In the genomic region with DNA sequence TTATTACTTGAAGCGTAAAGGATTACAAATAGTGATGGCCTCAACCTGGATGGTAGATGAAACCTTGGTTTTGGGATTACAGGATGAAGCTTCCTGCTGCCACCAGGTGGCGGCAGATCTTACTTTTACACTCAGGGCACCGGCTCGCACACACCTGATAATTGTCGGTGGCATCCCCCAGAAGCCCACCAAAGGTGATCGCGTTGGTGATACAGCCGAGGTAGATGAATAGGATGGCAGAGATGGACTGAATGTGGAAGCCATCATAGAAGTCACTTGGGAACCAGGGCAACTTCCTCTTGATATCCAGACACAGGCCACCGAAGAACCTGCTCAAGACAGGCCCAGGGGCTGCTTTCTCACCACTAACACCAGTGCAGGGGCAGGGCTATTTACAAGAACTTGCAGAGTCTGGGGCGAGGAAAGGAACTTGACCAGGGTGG, we compare ENCODE assay signal across 8 cellular contexts. TPM values are rescaled to one million over a fixed set of nuclear protein-coding genes. Genes with fewer than 3 reads are reported as not detected.
A peak's percentile ranks its signal among the peaks of the same experiment; 100 is the strongest.
DNase-seq lines count a peak whose midpoint lies in the region; ATAC-seq and TF ChIP-seq lines count a peak whose summit lies in the region.

No MANE protein-coding gene starts in this region.

- CTCF ChIA-PET in IMR-90 (lab: Yijun Ruan, JAX): interaction anchor here (0.5 to 1.8 kb wide), 9 partner anchors 9 to 426 kb away, joined by 3 to 11 read pairs (median 3); no protein-coding TSS in a partner anchor

- DNase-seq in EH (ENCODE audit: low read depth) (peak; percentile 51), IMR-90 (peak; percentile 40), T-helper 17 cell (peak; percentile 27 to 48 (median 38)), astrocyte of the cerebellum (ENCODE audit: low read depth) (peak; percentile 16), immature natural killer cell (peak; percentile 43 to 49 (median 48)), islet precursor cell (no peak)
- DNase-seq in stimulated activated CD4-positive, alpha-beta T cell treated with anti-CD3 and anti-CD28 coated beads, Interleukin-2, amount 100 ng/mL, for 24 hours: peak; percentile 57 to 67

- no peak overlapping the region for H4K8ac ChIP-seq in IMR-90 (ENCODE audit: low read depth in 2 of 2, low read length in 2 of 2)

- H3K4me1 Mint-ChIP-seq in T-helper 17 cell: peaks cover 14% of the 10 kb centered on the region
- H3K4me1 Mint-ChIP-seq in immature natural killer cell: peaks cover 0 to 2% of the 10 kb centered on the region in 2 donors

- H3K4me3 Mint-ChIP-seq in T-helper 17 cell (no peak overlapping the region), immature natural killer cell (no peak overlapping the region)

- TF ChIP-seq POLR2A in IMR-90 (IDR thresholded peaks at IDR 0.05; ENCODE audit: low read depth, low read length): no peak

- no peak overlapping the region for H3K9ac ChIP-seq in IMR-90 (ENCODE audit: low read depth, low read length)

- no peak overlapping the region for H2AK5ac ChIP-seq in IMR-90 (ENCODE audit: low read depth, low read length)

- H3K27me3 ChIP-seq in IMR-90 (ENCODE audit: control insufficient read depth, insufficient read depth, low read length): peaks cover 34% of the 10 kb centered on the region

- TF ChIP-seq RAD21 in IMR-90 (IDR thresholded peaks at IDR 0.05; ENCODE audit: low read length): peak; percentile 64

- no peak overlapping the region for H2BK5ac ChIP-seq in IMR-90 (ENCODE audit: low read depth, low read length, poor library complexity, severe bottlenecking)

- intact Hi-C loops in IMR-90 (cut with micrococcal nuclease): loop anchor here (1.0 to 5.0 kb wide), 3 partner anchors 85 to 327 kb away; no protein-coding TSS in a partner anchor

- POLR2A ChIA-PET in IMR-90 (lab: Charles Lee; ENCODE audit: unreplicated experiment): no interaction called here

- no TSS peak for BruUV-seq in IMR-90 (replicated peaks; lab: Mats Ljungman, UMichigan)

- H4K20me1 ChIP-seq in IMR-90 (ENCODE audit: insufficient read depth, low read length): no peaks in the 10 kb centered on the region

- in situ Hi-C loops in IMR-90 (cut with MboI; ENCODE audit: low sequenced_read_pairs) (loop anchor here (5.0 kb wide), 1 partner anchor 87 kb away; no protein-coding TSS in a partner anchor), astrocyte of the cerebellum (cut with HindIII; ENCODE audit: low sequenced_read_pairs) (no loop called here)

- no peaks in the 10 kb centered on the region for H3K79me1 ChIP-seq in IMR-90 (ENCODE audit: low read depth in 1 of 2, low read length in 2 of 2)

- no peak overlapping the region for H3K4ac ChIP-seq in IMR-90 (ENCODE audit: low read depth, low read length)

- H3K9me3 ChIP-seq in IMR-90 (ENCODE audit: control insufficient read depth, insufficient read depth, low read length): no peaks in the 10 kb centered on the region
- H3K9me3 ChIP-seq in T-helper 17 cell (ENCODE audit: control insufficient read depth, low read length, poor library complexity, severe bottlenecking): no peaks in the 10 kb centered on the region

- H3K27ac ChIP-seq in IMR-90 (ENCODE audit: insufficient read depth, low read length): no peak overlapping the region

- no peaks in the 10 kb centered on the region for H3K27me3 Mint-ChIP-seq in T-helper 17 cell
- no peaks in the 10 kb centered on the region for H3K27me3 Mint-ChIP-seq in immature natural killer cell (ENCODE audit: low read depth in 3 of 3)

- H3K9me3 Mint-ChIP-seq in immature natural killer cell: no peaks in the 10 kb centered on the region

- H3K9me1 ChIP-seq in IMR-90 (ENCODE audit: insufficient read depth, low read length): no peaks in the 10 kb centered on the region

- ATAC-seq in IMR-90 (ENCODE audit: low read depth): peak; percentile 62; the same call in 1 of the 2 replicates
- ATAC-seq in T-helper 17 cell: peak; percentile 68
- no peak for ATAC-seq in GM18502 (IDR thresholded peaks at IDR 0.05; ENCODE audit: poor library complexity, unreplicated experiment)

- H3K56ac ChIP-seq in IMR-90 (ENCODE audit: extremely low read depth, insufficient read depth, low read length): no peak overlapping the region

- no peak overlapping the region for H3K4me3 ChIP-seq in IMR-90 (ENCODE audit: insufficient read depth, low read depth, low read length)
- no peak overlapping the region for H3K4me3 ChIP-seq in astrocyte of the cerebellum (ENCODE audit: low read depth, low read length)

- H3K27ac Mint-ChIP-seq in T-helper 17 cell (peak overlapping the region; percentile 37), immature natural killer cell (no peak overlapping the region)

- WGBS in IMR-90 (ENCODE audit: extremely low coverage in 2 of 2, insufficient read length in 1 of 2), 2 experiments: no CpG with 5 or more reads among the region's 10 CpGs

- H2AK9ac ChIP-seq in IMR-90 (replicated peaks; ENCODE audit: low read depth, low read length, poor library complexity): no peak overlapping the region

- no peaks in the 10 kb centered on the region for H3K4me1 ChIP-seq in IMR-90 (ENCODE audit: control insufficient read depth, insufficient read depth, low read length)

- TF ChIP-seq CTCF in IMR-90 (conservative IDR thresholded peaks at IDR 0.05; ENCODE audit: low read depth, low read length) (peak; percentile 70), astrocyte of the cerebellum (IDR thresholded peaks at IDR 0.05; ENCODE audit: low read depth, low read length, missing control alignments) (peak; percentile 79)

- no peak overlapping the region for H2BK15ac ChIP-seq in IMR-90 (ENCODE audit: low read depth, low read length)

- H3K14ac ChIP-seq in IMR-90 (replicated peaks; ENCODE audit: low read depth, low read length): no peak overlapping the region

- no peak overlapping the region for H2BK120ac ChIP-seq in IMR-90 (ENCODE audit: low read depth, low read length)

- H3K18ac ChIP-seq in IMR-90 (ENCODE audit: low read depth, low read length): no peak overlapping the region

- dilution Hi-C loops in IMR-90 (cut with HindIII; ENCODE audit: low sequenced_read_pairs, unreplicated experiment): no loop called here

- H4K5ac ChIP-seq in IMR-90 (ENCODE audit: low read depth, low read length): no peak overlapping the region

- H3K4me2 ChIP-seq in IMR-90 (ENCODE audit: low read depth, low read length): no peak overlapping the region

- no peak overlapping the region for H4K91ac ChIP-seq in IMR-90 (ENCODE audit: insufficient read depth, low read depth, low read length)

- H3K36me3 Mint-ChIP-seq in T-helper 17 cell (ENCODE audit: low read depth) (peaks cover 9% of the 10 kb centered on the region), immature natural killer cell (peaks cover 6 to 13% (median 7%) of the 10 kb centered on the region in 3 donors)

- H2BK20ac ChIP-seq in IMR-90 (ENCODE audit: low read depth, low read length): no peak overlapping the region

- no peak overlapping the region for H2AFZ ChIP-seq in IMR-90 (replicated peaks; ENCODE audit: low read length, poor library complexity)

- no peak overlapping the region for H3K23ac ChIP-seq in IMR-90 (ENCODE audit: low read depth, low read length)

- no peaks in the 10 kb centered on the region for H3K36me3 ChIP-seq in IMR-90 (ENCODE audit: control insufficient read depth, insufficient read depth, low read length)

TF ChIP-seq in IMR-90, 13 proteins besides CTCF, POLR2A, EP300 and RAD21:
- TF ChIP-seq NFE2L2 (IDR thresholded peaks at IDR 0.05; ENCODE audit: low read depth, low read length) (no peak), SMC3 (IDR thresholded peaks at IDR 0.05; ENCODE audit: low read depth, low read length) (peak; percentile 69)
TF ChIP-seq in IMR-90: peak in this region for 1.

RNA-seq across cellular contexts. Expression of a gene that starts 51.8 kb away (rescaled TPM):
- total RNA-seq in IMR-90 (2012; rRNA removed) (122 and 136 TPM in 2 replicates), T-helper 17 cell (10 to 100 TPM; 30.8 to 47.5 TPM)
- polyA plus RNA-seq in IMR-90 (2012; rRNA removed) (53.5 and 66.8 TPM in 2 replicates), immature natural killer cell (10 to 100 TPM; 20.3 to 25.8 (median 20.4) TPM)
- 38.4 and 49.1 TPM in 2 replicates for polyA plus RNA-seq in IMR-90 (2012; cell fraction: cytosol; rRNA removed)
- polyA plus RNA-seq in IMR-90 (2012; cell fraction: nucleus; rRNA removed; ENCODE audit: low replicate concordance): 19.4 and 53.4 TPM in 2 replicates
